1 cellular context compared by ENCODE assay signal in the genomic region with DNA sequence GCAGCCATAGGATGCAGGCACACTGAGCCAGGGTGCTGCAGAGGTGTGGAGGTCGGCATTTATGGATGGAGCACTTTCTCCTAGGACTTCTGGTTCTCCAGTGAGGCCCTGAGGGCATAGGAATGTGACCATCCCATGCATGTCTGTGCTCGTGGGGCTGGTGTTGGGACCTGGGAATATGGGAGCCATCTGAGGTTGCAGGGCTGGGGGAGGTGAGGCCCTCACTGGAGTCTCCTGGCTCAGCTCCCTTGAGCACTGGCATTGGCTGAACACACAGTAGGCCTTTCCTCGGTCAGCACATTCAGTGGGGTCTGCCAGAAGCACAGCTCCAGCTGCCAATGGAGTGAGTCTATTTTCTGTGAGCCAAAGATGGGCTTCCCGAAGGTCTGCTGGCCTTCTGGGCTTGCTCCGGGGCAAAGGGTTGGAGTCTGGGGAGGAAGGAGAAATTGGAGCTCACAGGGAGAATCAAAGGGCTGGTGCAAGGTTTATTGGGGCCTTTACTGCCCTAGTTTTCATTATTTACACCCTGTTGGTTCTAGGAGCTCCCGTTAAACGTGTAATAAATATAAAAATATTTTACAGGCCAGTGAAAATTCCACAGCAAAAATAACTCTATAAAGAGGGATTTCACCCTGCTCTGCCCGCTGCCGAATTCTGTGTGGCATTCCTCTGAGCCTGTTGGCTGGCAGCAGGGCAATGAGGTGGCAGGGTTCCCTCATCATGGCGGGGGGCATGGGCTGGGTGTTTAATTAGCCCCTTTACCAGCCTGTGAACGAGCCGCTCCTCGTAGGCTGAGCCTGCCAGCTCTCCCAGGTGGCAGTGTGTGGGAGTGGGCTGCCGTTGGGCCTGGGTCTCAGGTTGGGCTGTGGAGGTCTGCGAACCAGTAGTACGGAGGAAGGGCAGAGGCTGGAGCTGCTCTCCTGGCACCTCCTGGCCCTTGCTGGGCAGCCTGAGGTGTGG.
TF ChIP-seq lines count a peak whose summit lies in the region.

No MANE protein-coding gene starts in this region.

TF ChIP-seq in IMR-90, 13 proteins besides CTCF, POLR2A, EP300 and RAD21:
- TF ChIP-seq SMC3 (IDR thresholded peaks at IDR 0.05; ENCODE audit: low read depth, low read length), result no peak
- TF ChIP-seq BHLHE40 (IDR thresholded peaks at IDR 0.05; ENCODE audit: low read depth, low read length), result no peak
- TF ChIP-seq CEBPB (IDR thresholded peaks at IDR 0.05; ENCODE audit: low read depth, low read length), result no peak
- TF ChIP-seq FOS (IDR thresholded peaks at IDR 0.05; ENCODE audit: low read depth, low read length), result no peak
- no peak for TF ChIP-seq MAFK (IDR thresholded peaks at IDR 0.05; ENCODE audit: low read depth, low read length)
